ENCODE assay signal across 24 cellular contexts in the genomic region with DNA sequence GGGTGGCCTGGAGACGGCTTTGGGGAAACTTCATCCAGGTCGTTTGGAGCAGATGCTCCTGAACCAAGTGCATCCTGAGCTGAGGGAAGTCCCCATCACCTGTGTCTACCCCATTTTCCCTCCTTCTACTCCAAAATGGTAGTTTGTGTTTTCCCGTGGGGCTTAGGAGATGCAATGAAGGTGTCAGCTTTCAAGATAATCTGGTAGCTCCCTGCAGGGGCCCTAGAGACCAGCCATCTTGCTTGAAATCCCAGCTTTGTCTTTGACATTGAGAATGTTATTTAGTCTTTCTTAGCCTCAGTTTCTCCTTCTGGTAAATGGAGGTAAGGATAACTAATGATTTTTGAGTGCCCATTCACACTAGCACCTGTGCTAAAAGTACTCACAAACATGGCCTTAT.
"Had no signal": no experiment of that assay in that cellular context is flagged by ENCODE, and none has a peak within 500 bp of the region (broad histone marks: within the 10 kb centered on the region; RNA-seq: fewer than 3 reads in every experiment).

No MANE protein-coding gene starts in this region.

- H3K4me3 ChIP-seq: dorsolateral prefrontal cortex, gastrocnemius medialis, lung, ovary, psoas muscle, sigmoid colon, testis, tibial artery, upper lobe of left lung, uterus had no signal

- H3K36me3 ChIP-seq: gastrocnemius medialis, ovary, sigmoid colon, tibial artery, upper lobe of left lung, uterus had no signal

- FAIRE-seq: keratinocyte had no signal

- H3K27me3 ChIP-seq: gastrocnemius medialis, ovary, sigmoid colon, testis, upper lobe of left lung, uterus had no signal

- H3K9me3 ChIP-seq: gastrocnemius medialis, ovary, psoas muscle, sigmoid colon, testis, tibial artery, upper lobe of left lung, uterus had no signal

- H3K4me1 ChIP-seq: gastrocnemius medialis, psoas muscle, sigmoid colon, testis, uterus had no signal

- H3K27ac ChIP-seq: dorsolateral prefrontal cortex, epithelial cell of prostate, gastrocnemius medialis, ovary, psoas muscle, sigmoid colon, testis, tibial artery, upper lobe of left lung, uterus had no signal

- DNase-seq: cortex of kidney; dorsolateral prefrontal cortex; effector CD4-positive, alpha-beta T cell; foreskin fibroblast; gastrocnemius medialis; head of caudate nucleus; natural killer cell; occipital lobe; ovary; posterior cingulate gyrus; psoas muscle; right cardiac atrium; sigmoid colon; stimulated activated CD4-positive, alpha-beta T cell treated with anti-CD3 and anti-CD28 coated beads, Interleukin-2, amount 100 ng/mL, for 24 hours; stimulated activated CD4-positive, alpha-beta T cell treated with anti-CD3 and anti-CD28 coated beads, Interleukin-4, amount 100 ng/mL, for 24 hours; stimulated activated naive CD8-positive, alpha-beta T cell treated with anti-CD3 and anti-CD28 coated beads, Interleukin-15, Interleukin-2, amounts not matched to agents 100 U/mL and 50 U/mL, for 24 hours; substantia nigra; testis; tibial artery; upper lobe of left lung; uterus had no signal
